In genomic region chrX:154375156-154375504, GRCh38 we compare ENCODE assay signal across 9 cellular contexts. TPM values are rescaled to one million over a fixed set of nuclear protein-coding genes. Genes with fewer than 3 reads are reported as not detected.
DNase-seq lines count a peak whose midpoint lies in the region; ATAC-seq and TF ChIP-seq lines count a peak whose summit lies in the region.
"Had no signal": no experiment of that assay in that cellular context is flagged by ENCODE, and none has a peak within 500 bp of the region (broad histone marks: within the 10 kb centered on the region; RNA-seq: fewer than 3 reads in every experiment).

No MANE protein-coding gene starts in this region.

- peaks cover 3% of the 10 kb centered on the region for H3K36me3 Mint-ChIP-seq in activated naive CD4-positive, alpha-beta T cell treated with anti-CD3 and anti-CD28 coated beads for 36 hours (ENCODE audit: low read depth)
- peaks cover 10% of the 10 kb centered on the region for H3K36me3 Mint-ChIP-seq in activated CD8-positive, alpha-beta T cell treated with anti-CD3 and anti-CD28 coated beads for 36 hours (ENCODE audit: low read depth)
- peaks cover 0 to 3% (median 0%) of the 10 kb centered on the region in 5 donors for H3K36me3 Mint-ChIP-seq in naive thymus-derived CD4-positive, alpha-beta T cell

- peaks cover 0 to 21% (median 10%) of the 10 kb centered on the region in 4 donors for H3K4me1 ChIP-seq in tibial artery
- H3K4me1 ChIP-seq in naive thymus-derived CD4-positive, alpha-beta T cell (ENCODE audit: control insufficient read depth in 2 of 2, insufficient read depth in 2 of 2, low read length in 2 of 2), result peaks cover 14 to 29% of the 10 kb centered on the region in 2 donors

- no peak for DNase-seq in activated naive CD4-positive, alpha-beta T cell treated with anti-CD3 and anti-CD28 coated beads for 36 hours
- no peak for DNase-seq in activated naive CD4-positive, alpha-beta T cell treated with Interleukin-2 at 50 U/mL for 16 hours
- DNase-seq in activated CD8-positive, alpha-beta T cell treated with anti-CD3 and anti-CD28 coated beads for 36 hours, result no peak
- no peak for DNase-seq in tibial artery
- no peak for DNase-seq in naive thymus-derived CD4-positive, alpha-beta T cell

- ATAC-seq in activated CD8-positive, alpha-beta T cell treated with anti-CD3 and anti-CD28 coated beads for 36 hours, result no peak
- ATAC-seq in GM21526 (IDR thresholded peaks at IDR 0.05; ENCODE audit: low FRiP score, unreplicated experiment), result no peak
- ATAC-seq in GM21515 (IDR thresholded peaks at IDR 0.05; ENCODE audit: unreplicated experiment), result no peak
- ATAC-seq in naive thymus-derived CD4-positive, alpha-beta T cell, result no peak

- no peak for TF ChIP-seq CTCF in activated CD8-positive, alpha-beta T cell treated with anti-CD3 and anti-CD28 coated beads for 36 hours (IDR thresholded peaks at IDR 0.05)
- TF ChIP-seq CTCF in tibial artery (IDR thresholded peaks at IDR 0.05), result no peak

- intact Hi-C loops in activated naive CD4-positive, alpha-beta T cell treated with anti-CD3 and anti-CD28 coated beads for 36 hours (cut with micrococcal nuclease), result loop anchor here (5.0 kb wide), 1 partner anchor 142 kb away; the partner anchor contains the start of gene FAM3A
- intact Hi-C loops in activated CD8-positive, alpha-beta T cell treated with anti-CD3 and anti-CD28 coated beads for 36 hours (cut with micrococcal nuclease), result no loop called here
- intact Hi-C loops in tibial artery (cut with DNase I; ENCODE audit: low total_unique reads), result no loop called here
- intact Hi-C loops in naive thymus-derived CD4-positive, alpha-beta T cell (cut with micrococcal nuclease), result loop anchor here (5.0 to 10.0 kb wide), 5 partner anchors 140 to 653 kb away; partner anchors contain the start of genes ARHGAP4 (in 2 of the 2), ABCD1 (in 1 of the 2), BCAP31 (in 1 of the 2) and FAM3A (in 1 of the 2)

- peak overlapping the region; percentile 96 to 98 for H3K27ac ChIP-seq in tibial artery
- H3K27ac ChIP-seq in naive thymus-derived CD4-positive, alpha-beta T cell (ENCODE audit: low read depth, low read length), result no peak overlapping the region
- H3K27ac ChIP-seq: HL-60 had no signal

- H3K27me3 Mint-ChIP-seq in activated naive CD4-positive, alpha-beta T cell treated with anti-CD3 and anti-CD28 coated beads for 36 hours (ENCODE audit: low read depth), result no peaks in the 10 kb centered on the region
- no peaks in the 10 kb centered on the region for H3K27me3 Mint-ChIP-seq in activated CD8-positive, alpha-beta T cell treated with anti-CD3 and anti-CD28 coated beads for 36 hours
- no peaks in the 10 kb centered on the region for H3K27me3 Mint-ChIP-seq in naive thymus-derived CD4-positive, alpha-beta T cell

- H3K4me1 Mint-ChIP-seq in activated naive CD4-positive, alpha-beta T cell treated with anti-CD3 and anti-CD28 coated beads for 36 hours (ENCODE audit: low read depth), result peaks cover 20% of the 10 kb centered on the region
- H3K4me1 Mint-ChIP-seq in activated CD8-positive, alpha-beta T cell treated with anti-CD3 and anti-CD28 coated beads for 36 hours (ENCODE audit: low read depth), result peaks cover 21% of the 10 kb centered on the region
- H3K4me1 Mint-ChIP-seq in naive thymus-derived CD4-positive, alpha-beta T cell, result peaks cover 0 to 18% (median 12%) of the 10 kb centered on the region in 7 donors

- CTCF ChIA-PET in activated naive CD4-positive, alpha-beta T cell treated with anti-CD3 and anti-CD28 coated beads for 36 hours (lab: Charles Lee), result interaction anchor here (1.1 to 1.3 kb wide), 2 partner anchors 37 to 148 kb away, joined by 3 read pairs; no protein-coding TSS in a partner anchor
- CTCF ChIA-PET in activated CD8-positive, alpha-beta T cell treated with anti-CD3 and anti-CD28 coated beads for 36 hours (lab: Charles Lee), result no interaction called here
- CTCF ChIA-PET in naive thymus-derived CD4-positive, alpha-beta T cell (lab: Charles Lee), result interaction anchor here (0.6 to 1.0 kb wide), 2 partner anchors 53 to 150 kb away, joined by 3 read pairs; no protein-coding TSS in a partner anchor

- H3K27me3 ChIP-seq in tibial artery, result no peaks in the 10 kb centered on the region
- no peaks in the 10 kb centered on the region for H3K27me3 ChIP-seq in naive thymus-derived CD4-positive, alpha-beta T cell (ENCODE audit: control insufficient read depth in 2 of 2, insufficient read depth in 2 of 2, low read length in 2 of 2)

- H3K27ac Mint-ChIP-seq in activated naive CD4-positive, alpha-beta T cell treated with anti-CD3 and anti-CD28 coated beads for 36 hours, result no peak overlapping the region
- H3K27ac Mint-ChIP-seq in activated CD8-positive, alpha-beta T cell treated with anti-CD3 and anti-CD28 coated beads for 36 hours, result no peak overlapping the region
- H3K27ac Mint-ChIP-seq in naive thymus-derived CD4-positive, alpha-beta T cell, result no peak overlapping the region

- peaks cover 8 to 17% (median 10%) of the 10 kb centered on the region in 3 donors for H3K36me3 ChIP-seq in tibial artery
- no peaks in the 10 kb centered on the region for H3K36me3 ChIP-seq in naive thymus-derived CD4-positive, alpha-beta T cell (ENCODE audit: control insufficient read depth in 2 of 3, insufficient read depth in 3 of 3, low read length in 3 of 3)

- peak overlapping the region; percentile 42 for H3K4me3 Mint-ChIP-seq in activated naive CD4-positive, alpha-beta T cell treated with anti-CD3 and anti-CD28 coated beads for 36 hours
- peak overlapping the region; percentile 58 for H3K4me3 Mint-ChIP-seq in activated CD8-positive, alpha-beta T cell treated with anti-CD3 and anti-CD28 coated beads for 36 hours
- H3K4me3 Mint-ChIP-seq in naive thymus-derived CD4-positive, alpha-beta T cell, result peak overlapping the region in 4 of 10 donors; percentile 5 to 61 (median 24)

- H3K4me3 ChIP-seq in iPS-18c (ENCODE audit: insufficient read depth, low read depth, low read length) (peak overlapping the region; percentile 24; the same call in 1 of the 2 replicates), tibial artery (peak overlapping the region; percentile 78 to 85)
- H3K4me3 ChIP-seq in naive thymus-derived CD4-positive, alpha-beta T cell (ENCODE audit: low read length), result no peak overlapping the region

- H3K9me3 ChIP-seq in iPS-18c (ENCODE audit: control insufficient read depth, insufficient read depth, low read length), result peaks cover 21% of the 10 kb centered on the region
- H3K9me3 ChIP-seq in tibial artery, result no peaks in the 10 kb centered on the region
- no peaks in the 10 kb centered on the region for H3K9me3 ChIP-seq in naive thymus-derived CD4-positive, alpha-beta T cell (ENCODE audit: control insufficient read depth in 2 of 3, low read length in 3 of 3)

- POLR2A ChIA-PET in activated CD8-positive, alpha-beta T cell treated with anti-CD3 and anti-CD28 coated beads for 36 hours (lab: Charles Lee), result interaction anchor here (0.8 to 3.9 kb wide), 2 partner anchors 9 to 23 kb away, joined by 3 to 30 read pairs; partner anchors contain the start of gene RPL10
- POLR2A ChIA-PET in naive thymus-derived CD4-positive, alpha-beta T cell (lab: Charles Lee), result interaction anchor here (1.2 to 1.6 kb wide), 2 partner anchors 24 to 156 kb away, joined by 3 to 7 read pairs; partner anchors contain the start of gene RPL10

- H3K9me3 Mint-ChIP-seq in activated naive CD4-positive, alpha-beta T cell treated with anti-CD3 and anti-CD28 coated beads for 36 hours, result no peaks in the 10 kb centered on the region
- no peaks in the 10 kb centered on the region for H3K9me3 Mint-ChIP-seq in activated CD8-positive, alpha-beta T cell treated with anti-CD3 and anti-CD28 coated beads for 36 hours
- H3K9me3 Mint-ChIP-seq in naive thymus-derived CD4-positive, alpha-beta T cell, result no peaks in the 10 kb centered on the region

RNA-seq across cellular contexts. Expression of gene FLNA, which starts 0.7 kb away (rescaled TPM):
- total RNA-seq in activated naive CD4-positive, alpha-beta T cell treated with anti-CD3 and anti-CD28 coated beads for 36 hours, result 100 to 1,000 TPM; 398 to 404 TPM
- 1,000 to 10,000 TPM; 1,057 to 1,091 TPM for total RNA-seq in activated CD8-positive, alpha-beta T cell treated with anti-CD3 and anti-CD28 coated beads for 36 hours
- total RNA-seq in naive thymus-derived CD4-positive, alpha-beta T cell, result 1,000 to 10,000 TPM in 2 of 5 experiments, 100 to 1,000 TPM in 3; 440 to 1,423 (median 604) TPM
- 100 to 1,000 TPM in 1 of 2 donors, 10 to 100 TPM in 1; 96.0 to 333 TPM for polyA plus RNA-seq in naive thymus-derived CD4-positive, alpha-beta T cell

RNA-seq across cellular contexts. Expression of gene EMD, which starts 4.0 kb away (rescaled TPM):
- 10 to 100 TPM; 62.7 to 70.0 TPM for total RNA-seq in activated naive CD4-positive, alpha-beta T cell treated with anti-CD3 and anti-CD28 coated beads for 36 hours
- 10 to 100 TPM; 92.4 to 96.6 TPM for total RNA-seq in activated CD8-positive, alpha-beta T cell treated with anti-CD3 and anti-CD28 coated beads for 36 hours
- total RNA-seq in naive thymus-derived CD4-positive, alpha-beta T cell, result 100 to 1,000 TPM in 2 of 5 experiments, 10 to 100 TPM in 3; 53.5 to 141 (median 89.9) TPM
- polyA plus RNA-seq in naive thymus-derived CD4-positive, alpha-beta T cell, result 10 to 100 TPM; 31.5 to 34.6 TPM

RNA-seq across cellular contexts. Expression of gene RPL10, which starts 23.0 kb away (rescaled TPM):
- total RNA-seq in activated naive CD4-positive, alpha-beta T cell treated with anti-CD3 and anti-CD28 coated beads for 36 hours, result 1,000 to 10,000 TPM; 3,331 to 3,466 TPM
- 1,000 to 10,000 TPM; 3,574 to 3,675 TPM for total RNA-seq in activated CD8-positive, alpha-beta T cell treated with anti-CD3 and anti-CD28 coated beads for 36 hours
- total RNA-seq in naive thymus-derived CD4-positive, alpha-beta T cell, result 1,000 to 10,000 TPM; 2,926 to 5,130 (median 5,063) TPM
- 1,000 to 10,000 TPM; 6,302 to 7,439 TPM for polyA plus RNA-seq in naive thymus-derived CD4-positive, alpha-beta T cell

RNA-seq across cellular contexts. Expression of gene DNASE1L1, which starts 33.9 kb away (rescaled TPM):
- 1 to 10 TPM; 7.9 to 9.0 TPM for total RNA-seq in activated naive CD4-positive, alpha-beta T cell treated with anti-CD3 and anti-CD28 coated beads for 36 hours
- 10 to 100 TPM in 1 of 2 experiments, 1 to 10 TPM in 1; 9.4 to 10.3 TPM for total RNA-seq in activated CD8-positive, alpha-beta T cell treated with anti-CD3 and anti-CD28 coated beads for 36 hours
- total RNA-seq in naive thymus-derived CD4-positive, alpha-beta T cell, result 10 to 100 TPM; 18.4 to 31.1 (median 21.7) TPM
- 10 to 100 TPM; 11.1 to 19.6 TPM for polyA plus RNA-seq in naive thymus-derived CD4-positive, alpha-beta T cell

RNA-seq across cellular contexts. Expression of gene TAFAZZIN, which starts 36.2 kb away (rescaled TPM):
- total RNA-seq in activated naive CD4-positive, alpha-beta T cell treated with anti-CD3 and anti-CD28 coated beads for 36 hours, result 10 to 100 TPM; 63.7 to 66.5 TPM
- total RNA-seq in activated CD8-positive, alpha-beta T cell treated with anti-CD3 and anti-CD28 coated beads for 36 hours, result 10 to 100 TPM; 49.8 to 53.4 TPM
- total RNA-seq in naive thymus-derived CD4-positive, alpha-beta T cell, result 100 to 1,000 TPM in 3 of 5 experiments, 10 to 100 TPM in 2; 90.9 to 130 (median 108) TPM
- 10 to 100 TPM; 40.4 to 46.4 TPM for polyA plus RNA-seq in naive thymus-derived CD4-positive, alpha-beta T cell

Comparison
In these comparisons a context has a peak if more than half of its experiments do, and no peak if none do; other contexts are left out.
1. intact Hi-C loops: an anchor here in activated naive CD4-positive, alpha-beta T cell treated with anti-CD3 and anti-CD28 coated beads for 36 hours (5.0 kb wide) and naive thymus-derived CD4-positive, alpha-beta T cell (5.0 to 10.0 kb wide); none called in activated CD8-positive, alpha-beta T cell treated with anti-CD3 and anti-CD28 coated beads for 36 hours and tibial artery.